ENCODE assay signal across 8 cellular contexts in genomic region chr19:662207-662961, GRCh38. TPM values are rescaled to one million over a fixed set of nuclear protein-coding genes. Genes with fewer than 3 reads are reported as not detected.
DNase-seq lines count a peak whose midpoint lies in the region; ATAC-seq and TF ChIP-seq lines count a peak whose summit lies in the region.

No MANE protein-coding gene starts in this region.

- no peak for TF ChIP-seq CTCF in AG09309 (IDR thresholded peaks at IDR 0.05; ENCODE audit: control insufficient read depth, insufficient read depth, low read depth, low read length, missing control alignments)

- ATAC-seq in GM19023 (IDR thresholded peaks at IDR 0.05; ENCODE audit: unreplicated experiment) (peak; percentile 6), GM19351 (IDR thresholded peaks at IDR 0.05; ENCODE audit: unreplicated experiment) (no peak)
- peak; percentile 17 for ATAC-seq in naive thymus-derived CD4-positive, alpha-beta T cell

- peaks cover 0 to 5% (median 0%) of the 10 kb centered on the region in 5 donors for H3K36me3 Mint-ChIP-seq in naive thymus-derived CD4-positive, alpha-beta T cell

- H3K4me3 Mint-ChIP-seq in naive thymus-derived CD4-positive, alpha-beta T cell, result peak overlapping the region; percentile 95 to 99 (median 98)

- peaks cover 21 to 45% (median 32%) of the 10 kb centered on the region in 7 donors for H3K4me1 Mint-ChIP-seq in naive thymus-derived CD4-positive, alpha-beta T cell

- peak overlapping the region; percentile 73 for H3K4me3 ChIP-seq in AG09309 (ENCODE audit: control insufficient read depth, low read depth, low read length)
- H3K4me3 ChIP-seq in effector memory CD4-positive, alpha-beta T cell (ENCODE audit: insufficient read depth, low read depth, low read length, poor library complexity, severe bottlenecking), result peak overlapping the region; percentile 91
- peak overlapping the region; percentile 92 for H3K4me3 ChIP-seq in naive thymus-derived CD4-positive, alpha-beta T cell (ENCODE audit: low read length)

- intact Hi-C loops in naive thymus-derived CD4-positive, alpha-beta T cell (cut with micrococcal nuclease), result loop anchor here (5.0 to 10.0 kb wide), 5 partner anchors 90 to 742 kb away; partner anchors contain the start of genes ATP5F1D (in 1 of the 2), BSG (in 1 of the 2), DAZAP1 (in 1 of the 2) and GAMT (in 1 of the 2)

- H3K36me3 ChIP-seq in effector memory CD4-positive, alpha-beta T cell (ENCODE audit: control insufficient read depth, insufficient read depth, low read length), result peaks cover 13% of the 10 kb centered on the region
- H3K36me3 ChIP-seq in naive thymus-derived CD4-positive, alpha-beta T cell (ENCODE audit: control insufficient read depth in 2 of 3, insufficient read depth in 3 of 3, low read length in 3 of 3), result peaks cover 0 to 35% (median 0%) of the 10 kb centered on the region in 3 experiments

- peak overlapping the region; percentile 94 for H3K27ac ChIP-seq in effector memory CD4-positive, alpha-beta T cell (ENCODE audit: insufficient read depth, low read length, poor library complexity, severe bottlenecking)
- peak overlapping the region; percentile 96 for H3K27ac ChIP-seq in naive thymus-derived CD4-positive, alpha-beta T cell (ENCODE audit: low read depth, low read length)
- peak overlapping the region; percentile 70 for H3K27ac ChIP-seq in substantia nigra (ENCODE audit: low read depth, low read length, poor library complexity, severe bottlenecking)

- peaks cover 0 to 3% (median 0%) of the 10 kb centered on the region in 11 donors for H3K9me3 Mint-ChIP-seq in naive thymus-derived CD4-positive, alpha-beta T cell

- no peaks in the 10 kb centered on the region for H3K9me3 ChIP-seq in effector memory CD4-positive, alpha-beta T cell (ENCODE audit: control insufficient read depth, low read length)
- no peaks in the 10 kb centered on the region for H3K9me3 ChIP-seq in naive thymus-derived CD4-positive, alpha-beta T cell (ENCODE audit: control insufficient read depth in 2 of 3, low read length in 3 of 3)

- DNase-seq in AG09309 (ENCODE audit: low read depth), result no peak
- DNase-seq in KBM-7, result peak; percentile 61
- peak; percentile 70 to 71 for DNase-seq in activated CD4-positive, alpha-beta T cell treated with anti-CD3 and anti-CD28 coated beads, Interleukin-2, amount 50 U/mL, for 4 hours
- DNase-seq in effector memory CD4-positive, alpha-beta T cell, result peak; percentile 59 to 65 (median 61)
- DNase-seq in naive thymus-derived CD4-positive, alpha-beta T cell, result peak in 8 of 9 donors; percentile 65 to 73 (median 70)
- peak in 1 of 49 donors; percentile 52 for DNase-seq in substantia nigra (lab: John Stamatoyannopoulos, UW)

- H3K4me1 ChIP-seq in effector memory CD4-positive, alpha-beta T cell (ENCODE audit: control insufficient read depth, insufficient read depth, low read length, poor library complexity, severe bottlenecking), result peaks cover 45% of the 10 kb centered on the region
- peaks cover 34 to 37% of the 10 kb centered on the region in 2 donors for H3K4me1 ChIP-seq in naive thymus-derived CD4-positive, alpha-beta T cell (ENCODE audit: control insufficient read depth in 2 of 2, insufficient read depth in 2 of 2, low read length in 2 of 2)

- CTCF ChIA-PET in naive thymus-derived CD4-positive, alpha-beta T cell (lab: Charles Lee), result interaction anchor here (0.8 to 1.2 kb wide), 2 partner anchors 72 to 201 kb away, joined by 4 to 7 read pairs; no protein-coding TSS in a partner anchor

- in situ Hi-C loops in KBM-7 (cut with MboI; ENCODE audit: low pct_unique_long_range_greater_than_20kb, low sequenced_read_pairs), result no loop called here

- no peaks in the 10 kb centered on the region for H3K27me3 Mint-ChIP-seq in naive thymus-derived CD4-positive, alpha-beta T cell

- POLR2A ChIA-PET in naive thymus-derived CD4-positive, alpha-beta T cell (lab: Charles Lee), result interaction anchor here (0.6 to 1.8 kb wide), 9 partner anchors 16 to 607 kb away, joined by 3 to 11 read pairs (median 5); partner anchors contain the start of genes CDC34, CIRBP and POLRMT

- H3K27me3 ChIP-seq in effector memory CD4-positive, alpha-beta T cell (replicated peaks; ENCODE audit: control insufficient read depth, insufficient read depth, low read length, poor library complexity, severe bottlenecking), result no peaks in the 10 kb centered on the region
- no peaks in the 10 kb centered on the region for H3K27me3 ChIP-seq in naive thymus-derived CD4-positive, alpha-beta T cell (ENCODE audit: control insufficient read depth in 2 of 2, insufficient read depth in 2 of 2, low read length in 2 of 2)

- H3K27ac Mint-ChIP-seq in naive thymus-derived CD4-positive, alpha-beta T cell, result peak overlapping the region; percentile 93 to 98 (median 97)

RNA-seq across cellular contexts. Expression of gene RNF126, which starts 0.6 kb away (rescaled TPM):
- 100 to 1,000 TPM in 3 of 5 experiments, 10 to 100 TPM in 2; 75.1 to 110 (median 101) TPM for total RNA-seq in naive thymus-derived CD4-positive, alpha-beta T cell
- 10 to 100 TPM; 55.3 to 70.3 TPM for polyA plus RNA-seq in naive thymus-derived CD4-positive, alpha-beta T cell

RNA-seq across cellular contexts. Expression of gene FSTL3, which starts 13.8 kb away (rescaled TPM):
- 1 to 10 TPM; 3.1 to 6.4 (median 5.0) TPM for total RNA-seq in naive thymus-derived CD4-positive, alpha-beta T cell
- 1 to 10 TPM; 2.7 to 2.8 TPM for polyA plus RNA-seq in naive thymus-derived CD4-positive, alpha-beta T cell

RNA-seq across cellular contexts. Expression of gene FGF22, which starts 22.7 kb away (rescaled TPM):
- 1 to 10 TPM in 2 of 5 experiments, under 1 TPM in 2, not detected in 1; 0.17 to 1.8 (median 0.95) TPM for total RNA-seq in naive thymus-derived CD4-positive, alpha-beta T cell
- polyA plus RNA-seq in naive thymus-derived CD4-positive, alpha-beta T cell, result not detected

RNA-seq across cellular contexts. Expression of gene POLRMT, which starts 29.0 kb away (rescaled TPM):
- 100 to 1,000 TPM in 1 of 5 experiments, 10 to 100 TPM in 4; 61.2 to 105 (median 71.3) TPM for total RNA-seq in naive thymus-derived CD4-positive, alpha-beta T cell
- 10 to 100 TPM; 37.4 to 51.8 TPM for polyA plus RNA-seq in naive thymus-derived CD4-positive, alpha-beta T cell

RNA-seq across cellular contexts. Expression of gene PRSS57, which starts 32.9 kb away (rescaled TPM):
- total RNA-seq in naive thymus-derived CD4-positive, alpha-beta T cell, result 1 to 10 TPM in 1 of 5 experiments, under 1 TPM in 1, not detected in 3; 0.27 to 2.1 TPM
- polyA plus RNA-seq in naive thymus-derived CD4-positive, alpha-beta T cell, result not detected
